Comparison of ENCODE assay signal across 18 cellular contexts in genomic region chr13:98632971-98633370, GRCh38. TPM values are rescaled to one million over a fixed set of nuclear protein-coding genes. Genes with fewer than 3 reads are reported as not detected.
A peak's percentile ranks its signal among the peaks of the same experiment; 100 is the strongest.
DNase-seq lines count a peak whose midpoint lies in the region; ATAC-seq and TF ChIP-seq lines count a peak whose summit lies in the region.
"Had no signal": no experiment of that assay in that cellular context is flagged by ENCODE, and none has a peak within 500 bp of the region (broad histone marks: within the 10 kb centered on the region; RNA-seq: fewer than 3 reads in every experiment).

No MANE protein-coding gene starts in this region.

- CTCF ChIA-PET in PC-3 (lab: Charles Lee), result interaction anchor here (0.6 kb wide), 1 partner anchor 530 kb away, joined by 14 read pairs; no protein-coding TSS in a partner anchor

- no peak overlapping the region for H3K4me2 ChIP-seq in PC-3 (ENCODE audit: low read length)

- H3K9me3 ChIP-seq in PC-3 (ENCODE audit: low read length) (no peaks in the 10 kb centered on the region), upper lobe of right lung (no peaks in the 10 kb centered on the region), esophagus muscularis mucosa (no peaks in the 10 kb centered on the region)
- H3K9me3 ChIP-seq: thoracic aorta had no signal

- DNase-seq in SIG-M5 treated with dmso at 0.1 percent for 504 hours (lab: John Stamatoyannopoulos, UW; ENCODE audit: unreplicated experiment), result peak; percentile 48
- no peak for DNase-seq in SIG-M5 (lab: John Stamatoyannopoulos, UW)
- DNase-seq in PC-3, result peak; percentile 40
- peak; percentile 57 for DNase-seq in epithelial cell of esophagus (ENCODE audit: low read depth)
- DNase-seq in upper lobe of right lung, result no peak
- no peak for DNase-seq in T-helper 2 cell treated with Interferon-gamma antibody and Interleukin-4, amounts not matched to agents 5 μg/mL and 100 μg/mL, for 36 hours (ENCODE audit: low spot score)
- DNase-seq in esophagus muscularis mucosa (ENCODE audit: extremely low spot score), result no peak
- DNase-seq in NCI-H1417 treated with DMSO at 0.1 percent for 48 hours (lab: John Stamatoyannopoulos, UW), result no peak
- DNase-seq: activated CD4-positive, alpha-beta T cell treated with anti-CD3 and anti-CD28 coated beads, Interleukin-2, amount 50 U/mL, for 1 hour; activated naive CD4-positive, alpha-beta T cell; C1 segment of cervical spinal cord; DMS153; erythroblast; NCI-H2029 treated with DMSO at 0.1 percent for 48 hours; NCI-H524 had no signal

- no peak for TF ChIP-seq POLR2A in esophagus muscularis mucosa (IDR thresholded peaks at IDR 0.05; ENCODE audit: low read depth)

- H3K9me3 Mint-ChIP-seq in T-helper 2 cell treated with Interferon-gamma antibody and Interleukin-4, amounts not matched to agents 5 μg/mL and 100 μg/mL, for 36 hours, result no peaks in the 10 kb centered on the region
- H3K9me3 Mint-ChIP-seq: dendritic cell treated with granulocyte-macrophage colony-stimulating factor and Interleukin-4, amounts not matched to agents 40 ng/mL and 50 ng/mL, for 4 days had no signal

- no peaks in the 10 kb centered on the region for H3K36me3 Mint-ChIP-seq in T-helper 2 cell treated with Interferon-gamma antibody and Interleukin-4, amounts not matched to agents 5 μg/mL and 100 μg/mL, for 36 hours (ENCODE audit: low read depth)

- H3K27ac Mint-ChIP-seq in T-helper 2 cell treated with Interferon-gamma antibody and Interleukin-4, amounts not matched to agents 5 μg/mL and 100 μg/mL, for 36 hours, result no peak overlapping the region
- H3K27ac Mint-ChIP-seq: dendritic cell treated with granulocyte-macrophage colony-stimulating factor and Interleukin-4, amounts not matched to agents 40 ng/mL and 50 ng/mL, for 4 days had no signal

- H3K4me1 Mint-ChIP-seq in T-helper 2 cell treated with Interferon-gamma antibody and Interleukin-4, amounts not matched to agents 5 μg/mL and 100 μg/mL, for 36 hours (ENCODE audit: low read depth), result no peaks in the 10 kb centered on the region

- no peaks in the 10 kb centered on the region for H3F3A ChIP-seq in PC-3 (ENCODE audit: low read length, unreplicated experiment)

- TF ChIP-seq CTCF in PC-3 (conservative IDR thresholded peaks at IDR 0.05; ENCODE audit: low read depth, low read length) (no peak), epithelial cell of esophagus (IDR thresholded peaks at IDR 0.05; ENCODE audit: insufficient read depth, low read depth, low read length, missing control alignments) (no peak), upper lobe of right lung (IDR thresholded peaks at IDR 0.05) (no peak), esophagus muscularis mucosa (IDR thresholded peaks at IDR 0.05) (no peak)

- no peak for TF ChIP-seq EP300 in esophagus muscularis mucosa (IDR thresholded peaks at IDR 0.05)

- H3K79me2 ChIP-seq in PC-3 (ENCODE audit: low read length), result no peaks in the 10 kb centered on the region

- no peak for ATAC-seq in PC-3
- ATAC-seq in upper lobe of right lung, result peak; percentile 66

- no TSS peak for BruUV-seq in PC-3 (replicated peaks; lab: Mats Ljungman, UMichigan)

- H3K27ac ChIP-seq in PC-3 (ENCODE audit: low read length) (no peak overlapping the region), upper lobe of right lung (no peak overlapping the region), esophagus muscularis mucosa (replicated peaks in 1 of 4) (no peak overlapping the region)
- H3K27ac ChIP-seq: 22Rv1, thoracic aorta had no signal

- no peak overlapping the region for H2AFZ ChIP-seq in PC-3 (ENCODE audit: low read length)

- H3K27me3 ChIP-seq in PC-3 (ENCODE audit: low read length) (no peaks in the 10 kb centered on the region), upper lobe of right lung (no peaks in the 10 kb centered on the region), esophagus muscularis mucosa (no peaks in the 10 kb centered on the region)

- intact Hi-C loops in PC-3 (cut with micrococcal nuclease), result no loop called here
- intact Hi-C loops in upper lobe of right lung (cut with DNase I), result no loop called here
- intact Hi-C loops in esophagus muscularis mucosa (cut with DNase I), result no loop called here

- H3K36me3 ChIP-seq in PC-3 (ENCODE audit: low read depth, low read length) (no peaks in the 10 kb centered on the region), upper lobe of right lung (no peaks in the 10 kb centered on the region), esophagus muscularis mucosa (no peaks in the 10 kb centered on the region)
- H3K36me3 ChIP-seq: thoracic aorta had no signal

- no peak overlapping the region for H3K9ac ChIP-seq in PC-3 (ENCODE audit: low read length)

- H3K4me3 Mint-ChIP-seq in T-helper 2 cell treated with Interferon-gamma antibody and Interleukin-4, amounts not matched to agents 5 μg/mL and 100 μg/mL, for 36 hours, result no peak overlapping the region
- H3K4me3 Mint-ChIP-seq: dendritic cell treated with granulocyte-macrophage colony-stimulating factor and Interleukin-4, amounts not matched to agents 40 ng/mL and 50 ng/mL, for 4 days had no signal

- H4K20me1 ChIP-seq in PC-3 (ENCODE audit: low read length), result no peaks in the 10 kb centered on the region

- no peaks in the 10 kb centered on the region for H3K9me2 ChIP-seq in PC-3 (replicated peaks; ENCODE audit: low read length)

- POLR2A ChIA-PET in PC-3 (lab: Charles Lee; ENCODE audit: unreplicated experiment), result no interaction called here

- H3K4me3 ChIP-seq in PC-3 (ENCODE audit: low read length) (no peak overlapping the region), epithelial cell of esophagus (ENCODE audit: low read length) (no peak overlapping the region), upper lobe of right lung (no peak overlapping the region), esophagus muscularis mucosa (no peak overlapping the region)
- H3K4me3 ChIP-seq: thoracic aorta had no signal

- H3K4me1 ChIP-seq in PC-3 (ENCODE audit: insufficient read depth, low read length) (peaks cover 3% of the 10 kb centered on the region; the same call in 1 of the 2 replicates), upper lobe of right lung (no peaks in the 10 kb centered on the region), esophagus muscularis mucosa (no peaks in the 10 kb centered on the region)

- H3K27me3 Mint-ChIP-seq in T-helper 2 cell treated with Interferon-gamma antibody and Interleukin-4, amounts not matched to agents 5 μg/mL and 100 μg/mL, for 36 hours (ENCODE audit: low read depth), result peaks cover 9% of the 10 kb centered on the region

- WGBS in esophagus muscularis mucosa, result 56% methylated on average over 4 of the region's 4 CpGs

RNA-seq across cellular contexts. Expression of gene STK24, which starts 56.1 kb away (rescaled TPM):
- total RNA-seq in PC-3 (2014; rRNA removed) (52.4 and 57.0 TPM in 2 replicates), upper lobe of right lung (94.6 TPM), esophagus muscularis mucosa (100 to 1,000 TPM in 2 of 4 donors, 10 to 100 TPM in 2; 61.9 to 108 (median 96.7) TPM)

Comparison
In these comparisons a context has a peak if more than half of its experiments do, and no peak if none do; other contexts are left out.
1. DNase-seq: peak in SIG-M5 treated with dmso at 0.1 percent for 504 hours (single experiment), PC-3 (single experiment) and epithelial cell of esophagus (single experiment); none in SIG-M5 (single experiment), upper lobe of right lung (single experiment), T-helper 2 cell treated with Interferon-gamma antibody and Interleukin-4, amounts not matched to agents 5 μg/mL and 100 μg/mL, for 36 hours (single experiment), esophagus muscularis mucosa (single experiment) and NCI-H1417 treated with DMSO at 0.1 percent for 48 hours (single experiment).